In genomic region chr11:83047515-83048225, GRCh38 we compare ENCODE assay signal across 2 cellular contexts.
TF ChIP-seq lines count a peak whose summit lies in the region.

No MANE protein-coding gene starts in this region.

TF ChIP-seq in A549, 52 proteins besides CTCF, POLR2A, EP300 and RAD21 (continued from another document):
- TF ChIP-seq RCOR1 (IDR thresholded peaks at IDR 0.05; ENCODE audit: low read depth, low read length) (no peak), KDM1A (IDR thresholded peaks at IDR 0.05; ENCODE audit: low read depth) (no peak), PBX3 (IDR thresholded peaks at IDR 0.05) (no peak), TP53 (CRISPR knock-in tag; IDR thresholded peaks at IDR 0.05) (no peak), MAFK (IDR thresholded peaks at IDR 0.05; ENCODE audit: partially characterized antibody) (no peak)

TF ChIP-seq in HEK293, 187 proteins besides CTCF, POLR2A, EP300 and RAD21:
- TF ChIP-seq, protein P1, sequence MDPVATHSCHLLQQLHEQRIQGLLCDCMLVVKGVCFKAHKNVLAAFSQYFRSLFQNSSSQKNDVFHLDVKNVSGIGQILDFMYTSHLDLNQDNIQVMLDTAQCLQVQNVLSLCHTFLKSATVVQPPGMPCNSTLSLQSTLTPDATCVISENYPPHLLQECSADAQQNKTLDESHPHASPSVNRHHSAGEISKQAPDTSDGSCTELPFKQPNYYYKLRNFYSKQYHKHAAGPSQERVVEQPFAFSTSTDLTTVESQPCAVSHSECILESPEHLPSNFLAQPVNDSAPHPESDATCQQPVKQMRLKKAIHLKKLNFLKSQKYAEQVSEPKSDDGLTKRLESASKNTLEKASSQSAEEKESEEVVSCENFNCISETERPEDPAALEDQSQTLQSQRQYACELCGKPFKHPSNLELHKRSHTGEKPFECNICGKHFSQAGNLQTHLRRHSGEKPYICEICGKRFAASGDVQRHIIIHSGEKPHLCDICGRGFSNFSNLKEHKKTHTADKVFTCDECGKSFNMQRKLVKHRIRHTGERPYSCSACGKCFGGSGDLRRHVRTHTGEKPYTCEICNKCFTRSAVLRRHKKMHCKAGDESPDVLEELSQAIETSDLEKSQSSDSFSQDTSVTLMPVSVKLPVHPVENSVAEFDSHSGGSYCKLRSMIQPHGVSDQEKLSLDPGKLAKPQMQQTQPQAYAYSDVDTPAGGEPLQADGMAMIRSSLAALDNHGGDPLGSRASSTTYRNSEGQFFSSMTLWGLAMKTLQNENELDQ (tag by site-specific recombination; IDR thresholded peaks at IDR 0.05; ENCODE audit: low read depth), result no peak
- TF ChIP-seq, protein P2, sequence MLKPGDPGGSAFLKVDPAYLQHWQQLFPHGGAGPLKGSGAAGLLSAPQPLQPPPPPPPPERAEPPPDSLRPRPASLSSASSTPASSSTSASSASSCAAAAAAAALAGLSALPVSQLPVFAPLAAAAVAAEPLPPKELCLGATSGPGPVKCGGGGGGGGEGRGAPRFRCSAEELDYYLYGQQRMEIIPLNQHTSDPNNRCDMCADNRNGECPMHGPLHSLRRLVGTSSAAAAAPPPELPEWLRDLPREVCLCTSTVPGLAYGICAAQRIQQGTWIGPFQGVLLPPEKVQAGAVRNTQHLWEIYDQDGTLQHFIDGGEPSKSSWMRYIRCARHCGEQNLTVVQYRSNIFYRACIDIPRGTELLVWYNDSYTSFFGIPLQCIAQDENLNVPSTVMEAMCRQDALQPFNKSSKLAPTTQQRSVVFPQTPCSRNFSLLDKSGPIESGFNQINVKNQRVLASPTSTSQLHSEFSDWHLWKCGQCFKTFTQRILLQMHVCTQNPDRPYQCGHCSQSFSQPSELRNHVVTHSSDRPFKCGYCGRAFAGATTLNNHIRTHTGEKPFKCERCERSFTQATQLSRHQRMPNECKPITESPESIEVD (tag by site-specific recombination; IDR thresholded peaks at IDR 0.05), result peak; percentile 42
- TF ChIP-seq TCF7L2 (IDR thresholded peaks at IDR 0.05; ENCODE audit: borderline replicate concordance, low read depth, low read length) (0 out of 2 replicates have a peak, but pooled peaks have one; percentile 37), ZNF488 (tag by site-specific recombination; IDR thresholded peaks at IDR 0.05) (no peak)
